In genomic region chr9:137088121-137088520, GRCh38 we compare ENCODE assay signal across 12 cellular contexts. TPM values are rescaled to one million over a fixed set of nuclear protein-coding genes. Genes with fewer than 3 reads are reported as not detected.
DNase-seq lines count a peak whose midpoint lies in the region; ATAC-seq and TF ChIP-seq lines count a peak whose summit lies in the region.
"Had no signal": no experiment of that assay in that cellular context is flagged by ENCODE, and none has a peak within 500 bp of the region (broad histone marks: within the 10 kb centered on the region; RNA-seq: fewer than 3 reads in every experiment).

No MANE protein-coding gene starts in this region.

- H3K9ac ChIP-seq in KMS-11, result no peak overlapping the region

- no peaks in the 10 kb centered on the region for H3K27me3 Mint-ChIP-seq in Caco-2 (ENCODE audit: insufficient read depth, unreplicated experiment)
- no peaks in the 10 kb centered on the region for H3K27me3 Mint-ChIP-seq in activated naive CD8-positive, alpha-beta T cell treated with anti-CD3 and anti-CD28 coated beads for 36 hours
- H3K27me3 Mint-ChIP-seq in naive thymus-derived CD4-positive, alpha-beta T cell, result no peaks in the 10 kb centered on the region

- H3K27ac ChIP-seq in KMS-11, result no peak overlapping the region
- H3K27ac ChIP-seq in naive thymus-derived CD4-positive, alpha-beta T cell (ENCODE audit: low read depth, low read length), result peak overlapping the region; percentile 92

- no peaks in the 10 kb centered on the region for H3K9me3 Mint-ChIP-seq in Caco-2 (ENCODE audit: unreplicated experiment)
- H3K9me3 Mint-ChIP-seq in activated naive CD8-positive, alpha-beta T cell treated with anti-CD3 and anti-CD28 coated beads for 36 hours, result no peaks in the 10 kb centered on the region
- H3K9me3 Mint-ChIP-seq in naive thymus-derived CD4-positive, alpha-beta T cell, result peaks cover 0 to 2% (median 0%) of the 10 kb centered on the region in 11 donors

- TSS peak; percentile 30 for BruUV-seq in Caco-2 (replicated peaks; lab: Mats Ljungman, UMichigan)

- peaks cover 7% of the 10 kb centered on the region for H3K4me1 ChIP-seq in Caco-2
- peaks cover 17% of the 10 kb centered on the region for H3K4me1 ChIP-seq in KMS-11 (ENCODE audit: low read depth, poor library complexity, severe bottlenecking)
- H3K4me1 ChIP-seq in naive thymus-derived CD4-positive, alpha-beta T cell (ENCODE audit: control insufficient read depth in 2 of 2, insufficient read depth in 2 of 2, low read length in 2 of 2), result peaks cover 18% of the 10 kb centered on the region in 2 donors

- no peaks in the 10 kb centered on the region for H3K9me3 ChIP-seq in Caco-2
- no peaks in the 10 kb centered on the region for H3K9me3 ChIP-seq in naive thymus-derived CD4-positive, alpha-beta T cell (ENCODE audit: control insufficient read depth in 2 of 3, low read length in 3 of 3)
- H3K9me3 ChIP-seq: pancreas, upper lobe of right lung had no signal

- no peaks in the 10 kb centered on the region for H3K79me2 ChIP-seq in KMS-11 (ENCODE audit: insufficient read depth, low read depth)

- peak overlapping the region; percentile 100 for H3K4me3 Mint-ChIP-seq in Caco-2 (ENCODE audit: unreplicated experiment)
- H3K4me3 Mint-ChIP-seq in activated naive CD8-positive, alpha-beta T cell treated with anti-CD3 and anti-CD28 coated beads for 36 hours, result peak overlapping the region; percentile 86
- H3K4me3 Mint-ChIP-seq in naive thymus-derived CD4-positive, alpha-beta T cell, result peak overlapping the region; percentile 84 to 94 (median 89)

- H3K27me3 ChIP-seq in Caco-2 (replicated peaks; ENCODE audit: control insufficient read depth, insufficient read depth, low read length), result no peaks in the 10 kb centered on the region
- H3K27me3 ChIP-seq in KMS-11 (ENCODE audit: insufficient read depth, low read depth), result no peaks in the 10 kb centered on the region
- H3K27me3 ChIP-seq in naive thymus-derived CD4-positive, alpha-beta T cell (ENCODE audit: control insufficient read depth in 2 of 2, insufficient read depth in 2 of 2, low read length in 2 of 2), result no peaks in the 10 kb centered on the region
- H3K27me3 ChIP-seq: dorsolateral prefrontal cortex, pancreas, upper lobe of right lung had no signal

- H3K4me3 ChIP-seq in Caco-2 (ENCODE audit: low read depth, low read length), result no peak overlapping the region
- H3K4me3 ChIP-seq in KMS-11 (IDR thresholded peaks at IDR 0.05; ENCODE audit: insufficient read depth, low read depth, low read length), result no peak overlapping the region
- no peak overlapping the region for H3K4me3 ChIP-seq in naive thymus-derived CD4-positive, alpha-beta T cell (ENCODE audit: low read length)

- CTCF ChIA-PET in Caco-2 (lab: Charles Lee), result interaction anchor here (0.6 kb wide), 1 partner anchor 205 kb away, joined by 5 read pairs; no protein-coding TSS in a partner anchor
- CTCF ChIA-PET in naive thymus-derived CD4-positive, alpha-beta T cell (lab: Charles Lee), result interaction anchor here (1.4 kb wide), 1 partner anchor 139 kb away, joined by 3 read pairs; the partner anchor contains the start of gene RNF224

- POLR2A ChIA-PET in Caco-2 (lab: Charles Lee), result interaction anchor here (0.6 kb wide), 1 partner anchor 18 kb away, joined by 4 read pairs; the partner anchor contains the start of gene SAPCD2
- POLR2A ChIA-PET in naive thymus-derived CD4-positive, alpha-beta T cell (lab: Charles Lee), result interaction anchor here (0.7 to 4.5 kb wide), 9 partner anchors 8 to 211 kb away, joined by 3 to 70 read pairs (median 6); partner anchors contain the start of genes DPP7, PAXX, SAPCD2 and TUBB4B

- peaks cover 15% of the 10 kb centered on the region for H3K4me1 Mint-ChIP-seq in Caco-2 (ENCODE audit: low read depth, unreplicated experiment)
- H3K4me1 Mint-ChIP-seq in activated naive CD8-positive, alpha-beta T cell treated with anti-CD3 and anti-CD28 coated beads for 36 hours, result peaks cover 31% of the 10 kb centered on the region
- H3K4me1 Mint-ChIP-seq in naive thymus-derived CD4-positive, alpha-beta T cell, result peaks cover 25 to 38% (median 31%) of the 10 kb centered on the region in 7 donors

- intact Hi-C loops in Caco-2 (cut with micrococcal nuclease; ENCODE audit: unreplicated experiment), result no loop called here
- intact Hi-C loops in naive thymus-derived CD4-positive, alpha-beta T cell (cut with micrococcal nuclease), result loop anchor here in 1 of 2 donors (5.0 kb wide), 4 partner anchors 201 to 676 kb away; partner anchors contain the start of genes ENTR1, PHPT1, PMPCA and SEC16A

- TF ChIP-seq CTCF in Caco-2 (IDR thresholded peaks at IDR 0.05; ENCODE audit: insufficient read depth in 1 of 2, low read depth in 1 of 2, low read length in 1 of 2, severe bottlenecking in 1 of 2, unreplicated experiment in 1 of 2) (no peak), KMS-11 (conservative IDR thresholded peaks at IDR 0.05; ENCODE audit: low read depth, low read length) (no peak)

- no peaks in the 10 kb centered on the region for H4K20me1 ChIP-seq in KMS-11 (ENCODE audit: insufficient read depth)

- no peak overlapping the region for H2AFZ ChIP-seq in KMS-11 (ENCODE audit: low read depth)

- peak overlapping the region; percentile 97; the same call in 1 of the 2 replicates for H3K4me2 ChIP-seq in KMS-11

- ATAC-seq in naive thymus-derived CD4-positive, alpha-beta T cell, result no peak
- ATAC-seq in GM19397 (IDR thresholded peaks at IDR 0.05; ENCODE audit: unreplicated experiment), result no peak
- no peak for ATAC-seq in GM18870 (IDR thresholded peaks at IDR 0.05; ENCODE audit: unreplicated experiment)
- ATAC-seq: pancreas, upper lobe of right lung had no signal

- H3K36me3 Mint-ChIP-seq in Caco-2 (ENCODE audit: insufficient read depth, unreplicated experiment), result peaks cover 21% of the 10 kb centered on the region
- H3K36me3 Mint-ChIP-seq in activated naive CD8-positive, alpha-beta T cell treated with anti-CD3 and anti-CD28 coated beads for 36 hours, result peaks cover 8% of the 10 kb centered on the region
- peaks cover 5 to 18% (median 8%) of the 10 kb centered on the region in 5 donors for H3K36me3 Mint-ChIP-seq in naive thymus-derived CD4-positive, alpha-beta T cell

- H3K27ac Mint-ChIP-seq in Caco-2 (ENCODE audit: unreplicated experiment), result peak overlapping the region; percentile 76
- peak overlapping the region; percentile 89 for H3K27ac Mint-ChIP-seq in activated naive CD8-positive, alpha-beta T cell treated with anti-CD3 and anti-CD28 coated beads for 36 hours
- H3K27ac Mint-ChIP-seq in naive thymus-derived CD4-positive, alpha-beta T cell, result peak overlapping the region; percentile 72 to 95 (median 93)

- H3K36me3 ChIP-seq in Caco-2 (ENCODE audit: control insufficient read depth, insufficient read depth, low read length), result no peaks in the 10 kb centered on the region; the same call in 1 of the 2 replicates
- no peaks in the 10 kb centered on the region for H3K36me3 ChIP-seq in KMS-11 (ENCODE audit: insufficient read depth)
- H3K36me3 ChIP-seq in naive thymus-derived CD4-positive, alpha-beta T cell (ENCODE audit: control insufficient read depth in 2 of 3, insufficient read depth in 3 of 3, low read length in 3 of 3), result peaks cover 0 to 36% (median 0%) of the 10 kb centered on the region in 3 experiments

- DNase-seq in Caco-2 (no peak), NCI-H1417 (lab: John Stamatoyannopoulos, UW) (no peak), ureter (ENCODE audit: low spot score) (no peak)
- no peak for DNase-seq in activated naive CD8-positive, alpha-beta T cell treated with anti-CD3 and anti-CD28 coated beads for 36 hours
- DNase-seq in naive thymus-derived CD4-positive, alpha-beta T cell, result no peak
- DNase-seq: pancreas, Right ventricle myocardium superior, upper lobe of right lung had no signal

RNA-seq across cellular contexts. Expression of gene MAN1B1, which starts 1.3 kb away (rescaled TPM):
- total RNA-seq in Caco-2 (2022) (57.7 and 58.0 TPM in 2 replicates), ureter (57.8 TPM)
- total RNA-seq in activated naive CD8-positive, alpha-beta T cell treated with anti-CD3 and anti-CD28 coated beads for 36 hours, result 10 to 100 TPM; 24.7 to 25.1 TPM
- 10 to 100 TPM; 57.3 to 74.2 (median 70.2) TPM for total RNA-seq in naive thymus-derived CD4-positive, alpha-beta T cell
- polyA plus RNA-seq in naive thymus-derived CD4-positive, alpha-beta T cell, result 10 to 100 TPM; 36.0 to 51.2 TPM

RNA-seq across cellular contexts. Expression of gene UAP1L1, which starts 10.8 kb away (rescaled TPM):
- total RNA-seq in Caco-2 (2022), result 22.7 and 24.6 TPM in 2 replicates
- 10 to 100 TPM; 22.9 to 23.5 TPM for total RNA-seq in activated naive CD8-positive, alpha-beta T cell treated with anti-CD3 and anti-CD28 coated beads for 36 hours
- total RNA-seq in naive thymus-derived CD4-positive, alpha-beta T cell, result 10 to 100 TPM; 11.6 to 27.6 (median 15.2) TPM
- polyA plus RNA-seq in naive thymus-derived CD4-positive, alpha-beta T cell, result 1 to 10 TPM in 1 of 2 donors, under 1 TPM in 1; 0.71 to 1.4 TPM
- 12.7 TPM for total RNA-seq in ureter

RNA-seq across cellular contexts. Expression of gene SAPCD2, which starts 17.8 kb away (rescaled TPM):
- total RNA-seq in Caco-2 (2022) (53.3 and 57.5 TPM in 2 replicates), ureter (1.6 TPM)
- total RNA-seq in activated naive CD8-positive, alpha-beta T cell treated with anti-CD3 and anti-CD28 coated beads for 36 hours, result 10 to 100 TPM; 15.2 to 15.4 TPM
- 10 to 100 TPM in 1 of 5 experiments, 1 to 10 TPM in 1, under 1 TPM in 3; 0.16 to 22.1 (median 0.74) TPM for total RNA-seq in naive thymus-derived CD4-positive, alpha-beta T cell
- under 1 TPM in 1 of 2 donors, not detected in 1; 0.18 TPM for polyA plus RNA-seq in naive thymus-derived CD4-positive, alpha-beta T cell

RNA-seq across cellular contexts. Expression of gene DPP7, which starts 26.4 kb away (rescaled TPM):
- total RNA-seq in Caco-2 (2022) (230 and 247 TPM in 2 replicates), ureter (157 TPM)
- 100 to 1,000 TPM; 267 to 289 TPM for total RNA-seq in activated naive CD8-positive, alpha-beta T cell treated with anti-CD3 and anti-CD28 coated beads for 36 hours
- 100 to 1,000 TPM; 235 to 328 (median 298) TPM for total RNA-seq in naive thymus-derived CD4-positive, alpha-beta T cell
- polyA plus RNA-seq in naive thymus-derived CD4-positive, alpha-beta T cell, result 100 to 1,000 TPM in 1 of 2 donors, 10 to 100 TPM in 1; 86.9 to 120 TPM

RNA-seq across cellular contexts. Expression of gene ENTPD2, which starts 34.3 kb away (rescaled TPM):
- total RNA-seq in Caco-2 (2022) (2.9 and 3.4 TPM in 2 replicates), ureter (1.3 TPM)
- not detected for total RNA-seq in activated naive CD8-positive, alpha-beta T cell treated with anti-CD3 and anti-CD28 coated beads for 36 hours
- total RNA-seq in naive thymus-derived CD4-positive, alpha-beta T cell, result not detected
- not detected for polyA plus RNA-seq in naive thymus-derived CD4-positive, alpha-beta T cell
